ENCODE assay signal across 11 cellular contexts in the genomic region with DNA sequence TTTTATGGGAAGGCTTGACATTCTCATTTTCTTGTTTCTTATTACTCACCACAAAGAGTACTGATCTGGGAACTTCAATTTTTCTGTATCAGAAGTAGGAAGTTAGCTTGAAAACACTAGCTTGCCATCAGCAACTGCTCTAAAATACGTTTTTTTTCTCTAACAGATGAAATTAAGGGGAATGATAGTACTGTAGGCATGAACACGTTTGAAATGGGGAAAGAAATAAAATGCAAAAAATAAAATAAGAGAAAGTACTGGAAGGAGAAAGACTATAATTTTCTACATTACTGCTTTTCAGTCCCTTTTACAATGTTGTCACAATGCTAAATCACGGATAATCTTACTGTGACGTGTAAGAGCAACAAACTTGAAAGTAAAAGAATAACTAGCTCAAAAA. TPM values are rescaled to one million over a fixed set of nuclear protein-coding genes. Genes with fewer than 3 reads are reported as not detected.
A peak's percentile ranks its signal among the peaks of the same experiment; 100 is the strongest.
DNase-seq lines count a peak whose midpoint lies in the region; ATAC-seq and TF ChIP-seq lines count a peak whose summit lies in the region.
"Had no signal": no experiment of that assay in that cellular context is flagged by ENCODE, and none has a peak within 500 bp of the region (broad histone marks: within the 10 kb centered on the region; RNA-seq: fewer than 3 reads in every experiment).

No MANE protein-coding gene starts in this region.

- no peaks in the 10 kb centered on the region for H3K9me3 ChIP-seq in CD8-positive, alpha-beta T cell (ENCODE audit: low read length)
- H3K9me3 ChIP-seq in HUES48 (ENCODE audit: control insufficient read depth, insufficient read depth, low read length), result no peaks in the 10 kb centered on the region
- H3K9me3 ChIP-seq: esophagus squamous epithelium had no signal

- H3K36me3 Mint-ChIP-seq in CD8-positive, alpha-beta T cell, result peaks cover 3% of the 10 kb centered on the region
- H3K36me3 Mint-ChIP-seq in natural killer cell, result no peaks in the 10 kb centered on the region
- H3K36me3 Mint-ChIP-seq: mesothelial cell of epicardium had no signal

- H3K27me3 Mint-ChIP-seq in CD8-positive, alpha-beta T cell (ENCODE audit: low read depth), result no peaks in the 10 kb centered on the region
- peaks cover 0 to 47% of the 10 kb centered on the region in 2 donors for H3K27me3 Mint-ChIP-seq in natural killer cell (ENCODE audit: low read depth in 2 of 2)

- DNase-seq in CD8-positive, alpha-beta T cell, result no peak
- DNase-seq in astrocyte of the cerebellum (ENCODE audit: low read depth) (no peak), natural killer cell (no peak), T1000 (lab: John Stamatoyannopoulos, UW) (no peak), iPS-NIHi11 (ENCODE audit: low spot score) (no peak), NCI-H69 (lab: John Stamatoyannopoulos, UW) (no peak)
- no peak for DNase-seq in effector CD4-positive, alpha-beta T cell
- DNase-seq: amniotic stem cell, esophagus squamous epithelium had no signal

- POLR2A ChIA-PET in CD8-positive, alpha-beta T cell (lab: Charles Lee), result no interaction called here

- intact Hi-C loops in CD8-positive, alpha-beta T cell (cut with DNase I, micrococcal nuclease), result loop anchor here (10.0 kb wide), 3 partner anchors 502 to 1482 kb away; a partner anchor contains a TSS
- intact Hi-C loops in natural killer cell (cut with micrococcal nuclease), result loop anchor here (10.0 kb wide), 1 partner anchor 128 kb away; no protein-coding TSS in a partner anchor

- no peak for ATAC-seq in CD8-positive, alpha-beta T cell
- ATAC-seq in natural killer cell, result no peak

- no peaks in the 10 kb centered on the region for H3K36me3 ChIP-seq in CD8-positive, alpha-beta T cell (ENCODE audit: insufficient read depth, low read length)
- no peaks in the 10 kb centered on the region for H3K36me3 ChIP-seq in HUES48 (ENCODE audit: control insufficient read depth, insufficient read depth, low read length)
- H3K36me3 ChIP-seq: esophagus squamous epithelium had no signal

- H3K9ac ChIP-seq in HUES48 (ENCODE audit: low read depth, low read length), result no peak overlapping the region

- in situ Hi-C loops in astrocyte of the cerebellum (cut with HindIII; ENCODE audit: low sequenced_read_pairs), result no loop called here

- peaks cover 28% of the 10 kb centered on the region for H3K4me1 Mint-ChIP-seq in CD8-positive, alpha-beta T cell (ENCODE audit: low read depth)
- peaks cover 20 to 22% of the 10 kb centered on the region in 2 donors for H3K4me1 Mint-ChIP-seq in natural killer cell

- H3K27ac Mint-ChIP-seq in CD8-positive, alpha-beta T cell, result no peak overlapping the region
- peak overlapping the region; percentile 83 to 96 for H3K27ac Mint-ChIP-seq in natural killer cell
- H3K27ac Mint-ChIP-seq: mesothelial cell of epicardium had no signal

- TF ChIP-seq CTCF in CD8-positive, alpha-beta T cell (IDR thresholded peaks at IDR 0.05), result no peak
- TF ChIP-seq CTCF in astrocyte of the cerebellum (IDR thresholded peaks at IDR 0.05; ENCODE audit: low read depth, low read length, missing control alignments), result no peak
- no peak for TF ChIP-seq CTCF in natural killer cell (IDR thresholded peaks at IDR 0.05)

- H3K27me3 ChIP-seq in CD8-positive, alpha-beta T cell (ENCODE audit: insufficient read depth, low read length), result no peaks in the 10 kb centered on the region
- peaks cover 43% of the 10 kb centered on the region for H3K27me3 ChIP-seq in HUES48 (ENCODE audit: control insufficient read depth, insufficient read depth, low read length)
- H3K27me3 ChIP-seq: esophagus squamous epithelium had no signal

- H3K4me3 Mint-ChIP-seq in CD8-positive, alpha-beta T cell, result peak overlapping the region; percentile 94
- H3K4me3 Mint-ChIP-seq in natural killer cell, result peak overlapping the region; percentile 86

- peak overlapping the region; percentile 58 for H3K4me3 ChIP-seq in CD8-positive, alpha-beta T cell (ENCODE audit: low read depth, low read length)
- H3K4me3 ChIP-seq in HUES48 (ENCODE audit: low read depth, low read length) (peak overlapping the region; percentile 74; the same call in 1 of the 2 replicates), astrocyte of the cerebellum (ENCODE audit: low read depth, low read length) (peak overlapping the region; percentile 55)

- peaks cover 8% of the 10 kb centered on the region for H3K4me1 ChIP-seq in CD8-positive, alpha-beta T cell (ENCODE audit: insufficient read depth, low read length)
- H3K4me1 ChIP-seq in HUES48 (ENCODE audit: control insufficient read depth, insufficient read depth, low read length), result peaks cover 20% of the 10 kb centered on the region
- H3K4me1 ChIP-seq: esophagus squamous epithelium had no signal

- H3K27ac ChIP-seq in CD8-positive, alpha-beta T cell (ENCODE audit: low read depth, low read length), result no peak overlapping the region
- no peak overlapping the region for H3K27ac ChIP-seq in HUES48 (ENCODE audit: low read depth, low read length)

- CTCF ChIA-PET in CD8-positive, alpha-beta T cell (lab: Charles Lee), result no interaction called here

- no peaks in the 10 kb centered on the region for H3K9me3 Mint-ChIP-seq in CD8-positive, alpha-beta T cell
- no peaks in the 10 kb centered on the region for H3K9me3 Mint-ChIP-seq in natural killer cell
- H3K9me3 Mint-ChIP-seq: mesothelial cell of epicardium had no signal

RNA-seq across cellular contexts. Expression of a gene that starts 1.5 kb away (rescaled TPM):
- 1 to 10 TPM; 8.9 to 9.1 TPM for total RNA-seq in CD8-positive, alpha-beta T cell
- 1 to 10 TPM; 4.6 to 7.5 (median 7.2) TPM for total RNA-seq in natural killer cell
